Comparison of ENCODE assay signal across 9 cellular contexts in genomic region chrX:134481339-134481738, GRCh38.
"Had no signal": no experiment of that assay in that cellular context is flagged by ENCODE, and none has a peak within 500 bp of the region (broad histone marks: within the 10 kb centered on the region; RNA-seq: fewer than 3 reads in every experiment).

No MANE protein-coding gene starts in this region.

- H3K4me1 Mint-ChIP-seq: GM23338, H9 had no signal

- DNase-seq: H9, HCEC 1CT, KG1 had no signal

- H3K4me3 ChIP-seq: GM23338 had no signal

- H3K36me3 Mint-ChIP-seq: IgD-negative memory B cell had no signal

- H3K9me3 Mint-ChIP-seq: GM23338, IgD-negative memory B cell had no signal

- H3K27ac ChIP-seq: HL-60 had no signal

- FAIRE-seq: H1, H54, HepG2 had no signal

- H3K27ac Mint-ChIP-seq: GM23338, H9, IgD-negative memory B cell had no signal

- H3K4me2 ChIP-seq: GM23338 had no signal

- H3K4me3 Mint-ChIP-seq: GM23338, H9, IgD-negative memory B cell had no signal

- ATAC-seq: GM23338, HepG2 had no signal

- H2AFZ ChIP-seq: GM23338 had no signal
